In the genomic region with DNA sequence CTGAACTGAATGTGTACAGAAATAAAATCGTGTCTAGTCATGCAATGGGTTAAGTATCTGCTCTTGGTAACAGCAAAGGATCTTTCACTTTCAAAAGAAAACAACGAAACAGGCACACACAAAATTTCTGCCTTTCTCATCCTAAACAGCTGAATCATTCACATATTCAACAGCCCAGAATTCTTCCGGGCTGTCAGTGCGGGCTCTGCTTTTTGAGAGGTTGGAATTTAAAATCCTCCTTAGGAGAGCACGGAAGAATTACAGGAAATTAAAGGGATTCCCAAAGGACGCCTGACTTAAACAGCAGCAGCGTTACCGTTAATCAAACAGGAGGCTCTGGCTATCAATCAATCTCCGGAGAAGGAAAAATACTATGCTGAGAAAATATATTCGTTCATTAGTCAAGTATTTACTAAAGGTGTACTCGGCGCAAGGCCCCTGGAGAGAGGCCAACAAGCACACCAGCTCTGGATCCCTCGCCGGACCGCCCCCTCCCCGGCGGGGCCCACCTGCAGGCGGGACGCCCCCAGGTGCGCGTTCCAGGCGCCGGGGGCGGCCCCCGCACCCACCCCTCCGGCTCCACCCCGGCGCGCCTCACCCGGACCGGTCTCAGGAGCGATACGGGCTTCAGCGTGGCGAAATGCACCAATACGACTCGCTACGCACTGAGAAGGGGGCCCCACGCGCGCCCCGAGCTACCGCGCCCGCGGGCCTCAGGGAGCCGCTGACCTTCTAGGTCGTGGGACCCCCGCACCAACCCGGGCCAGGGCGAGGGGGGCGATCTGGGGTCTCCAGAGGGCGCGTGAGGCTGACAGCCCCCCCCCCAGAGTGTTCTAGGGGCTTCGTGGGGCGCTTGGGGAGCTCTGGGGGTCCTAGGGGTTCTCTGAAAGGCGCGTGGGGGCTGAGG, we compare ENCODE assay signal across 8 cellular contexts. TPM values are rescaled to one million over a fixed set of nuclear protein-coding genes. Genes with fewer than 3 reads are reported as not detected.
DNase-seq lines count a peak whose midpoint lies in the region; ATAC-seq, FAIRE-seq and TF ChIP-seq lines count a peak whose summit lies in the region.

No MANE protein-coding gene starts in this region.

- peaks cover 7% of the 10 kb centered on the region for H3K9me2 ChIP-seq in GM23338 (ENCODE audit: insufficient read depth)

- H3K27me3 Mint-ChIP-seq in Caco-2 (ENCODE audit: insufficient read depth, unreplicated experiment): no peaks in the 10 kb centered on the region
- H3K27me3 Mint-ChIP-seq in GM23338 (ENCODE audit: insufficient read depth, low read depth, poor library complexity): peaks cover 4% of the 10 kb centered on the region
- no peaks in the 10 kb centered on the region for H3K27me3 Mint-ChIP-seq in stimulated activated naive CD8-positive, alpha-beta T cell treated with anti-CD3 and anti-CD28 coated beads, Interleukin-15, Interleukin-2, amounts not matched to agents 100 ng/mL and 50 ng/mL, for 24 hours

- peak overlapping the region; percentile 85 to 91 for H3K9ac ChIP-seq in mucosa of rectum (ENCODE audit: low read depth in 1 of 2, low read length in 2 of 2)

- no peak overlapping the region for H3K27ac ChIP-seq in GM23338 (ENCODE audit: low read depth)
- peak overlapping the region; percentile 54 to 77 for H3K27ac ChIP-seq in mucosa of rectum (ENCODE audit: low read depth in 2 of 2, low read length in 2 of 2)

- H3K36me3 ChIP-seq in Caco-2 (ENCODE audit: control insufficient read depth, insufficient read depth, low read length) (no peaks in the 10 kb centered on the region), GM23338 (ENCODE audit: insufficient read depth) (no peaks in the 10 kb centered on the region), mucosa of rectum (ENCODE audit: control insufficient read depth in 2 of 2, insufficient read depth in 2 of 2, low read length in 2 of 2) (no peaks in the 10 kb centered on the region)

- CTCF ChIA-PET in Caco-2 (lab: Charles Lee): no interaction called here

- H3K36me3 Mint-ChIP-seq in Caco-2 (ENCODE audit: insufficient read depth, unreplicated experiment) (no peaks in the 10 kb centered on the region), GM23338 (ENCODE audit: low read depth) (peaks cover 5% of the 10 kb centered on the region)
- no peaks in the 10 kb centered on the region for H3K36me3 Mint-ChIP-seq in stimulated activated naive CD8-positive, alpha-beta T cell treated with anti-CD3 and anti-CD28 coated beads, Interleukin-15, Interleukin-2, amounts not matched to agents 100 ng/mL and 50 ng/mL, for 24 hours (ENCODE audit: low read depth)

- H3K9me3 Mint-ChIP-seq in Caco-2 (ENCODE audit: unreplicated experiment) (no peaks in the 10 kb centered on the region), GM23338 (peaks cover 4% of the 10 kb centered on the region; the same call in 1 of the 3 replicates)
- no peaks in the 10 kb centered on the region for H3K9me3 Mint-ChIP-seq in stimulated activated naive CD8-positive, alpha-beta T cell treated with anti-CD3 and anti-CD28 coated beads, Interleukin-15, Interleukin-2, amounts not matched to agents 100 ng/mL and 50 ng/mL, for 24 hours

- POLR2A ChIA-PET in Caco-2 (lab: Charles Lee): interaction anchor here (1.0 to 1.3 kb wide), 2 partner anchors 59 to 62 kb away, joined by 3 to 6 read pairs; a partner anchor contains a TSS

- no TSS peak for BruUV-seq in Caco-2 (replicated peaks; lab: Mats Ljungman, UMichigan)

- H3K79me2 ChIP-seq in GM23338 (replicated peaks; ENCODE audit: insufficient read depth): peaks cover 58% of the 10 kb centered on the region

- H3K4me3 Mint-ChIP-seq in Caco-2 (ENCODE audit: unreplicated experiment) (peak overlapping the region; percentile 94), GM23338 (peak overlapping the region; percentile 85)
- peak overlapping the region; percentile 91 for H3K4me3 Mint-ChIP-seq in stimulated activated naive CD8-positive, alpha-beta T cell treated with anti-CD3 and anti-CD28 coated beads, Interleukin-15, Interleukin-2, amounts not matched to agents 100 ng/mL and 50 ng/mL, for 24 hours

- peak overlapping the region; percentile 83 for H3K4me2 ChIP-seq in GM23338

- peak; percentile 12 for ATAC-seq in GM23338

- peak; percentile 45 to 51 for DNase-seq in Caco-2
- peak; percentile 20 for DNase-seq in GM23338 (ENCODE audit: low spot score)
- peak; percentile 39 for DNase-seq in NCI-H345 treated with DMSO at 0.1 percent for 48 hours (lab: John Stamatoyannopoulos, UW; ENCODE audit: unreplicated experiment)
- peak; percentile 68 for DNase-seq in activated CD8-positive, alpha-beta memory T cell treated with anti-CD3 and anti-CD28 coated beads, Interleukin-2, amount 50 U/mL, for 48 hours
- DNase-seq in epithelial cell of esophagus (ENCODE audit: low read depth): peak; percentile 58
- DNase-seq in D721Med (ENCODE audit: insufficient read length, low spot score): no peak

- no peak for FAIRE-seq in D721Med (lab: Jason Lieb, UNC)

- H3K27ac Mint-ChIP-seq in Caco-2 (ENCODE audit: unreplicated experiment) (peak overlapping the region; percentile 67), GM23338 (peak overlapping the region; percentile 66)
- peak overlapping the region; percentile 87 for H3K27ac Mint-ChIP-seq in stimulated activated naive CD8-positive, alpha-beta T cell treated with anti-CD3 and anti-CD28 coated beads, Interleukin-15, Interleukin-2, amounts not matched to agents 100 ng/mL and 50 ng/mL, for 24 hours

- H3K4me1 ChIP-seq in Caco-2: peaks cover 12% of the 10 kb centered on the region
- peaks cover 9% of the 10 kb centered on the region for H3K4me1 ChIP-seq in GM23338 (ENCODE audit: insufficient read depth)
- H3K4me1 ChIP-seq in mucosa of rectum (ENCODE audit: control insufficient read depth in 2 of 2, insufficient read depth in 2 of 2, low read length in 2 of 2): peaks cover 0 to 8% of the 10 kb centered on the region in 2 donors

- H4K20me1 ChIP-seq in GM23338 (replicated peaks; ENCODE audit: insufficient read depth): peaks cover 34% of the 10 kb centered on the region

- H3F3A ChIP-seq in GM23338 (replicated peaks; ENCODE audit: low read depth): no peaks in the 10 kb centered on the region

- H3K27me3 ChIP-seq in Caco-2 (replicated peaks; ENCODE audit: control insufficient read depth, insufficient read depth, low read length) (no peaks in the 10 kb centered on the region), GM23338 (ENCODE audit: insufficient read depth) (no peaks in the 10 kb centered on the region), mucosa of rectum (ENCODE audit: control insufficient read depth in 2 of 2, insufficient read depth in 2 of 2, low read length in 2 of 2) (no peaks in the 10 kb centered on the region)

- intact Hi-C loops in Caco-2 (cut with micrococcal nuclease; ENCODE audit: unreplicated experiment): loop anchor here (5.0 kb wide), 1 partner anchor 58 kb away; a partner anchor contains a TSS

- H3K4me1 Mint-ChIP-seq in Caco-2 (ENCODE audit: low read depth, unreplicated experiment) (peaks cover 5% of the 10 kb centered on the region), GM23338 (peaks cover 21% of the 10 kb centered on the region)
- peaks cover 62% of the 10 kb centered on the region for H3K4me1 Mint-ChIP-seq in stimulated activated naive CD8-positive, alpha-beta T cell treated with anti-CD3 and anti-CD28 coated beads, Interleukin-15, Interleukin-2, amounts not matched to agents 100 ng/mL and 50 ng/mL, for 24 hours (ENCODE audit: low read depth)

- peak overlapping the region; percentile 38; the same call in 1 of the 2 replicates for H2AFZ ChIP-seq in GM23338

- H3K9me3 ChIP-seq in Caco-2 (no peaks in the 10 kb centered on the region), mucosa of rectum (ENCODE audit: control insufficient read depth in 2 of 2, low read length in 2 of 2) (no peaks in the 10 kb centered on the region)

- TF ChIP-seq CTCF in Caco-2 (IDR thresholded peaks at IDR 0.05; ENCODE audit: insufficient read depth in 1 of 2, low read depth in 1 of 2, low read length in 1 of 2, severe bottlenecking in 1 of 2, unreplicated experiment in 1 of 2): no peak
- no peak for TF ChIP-seq CTCF in GM23338 (conservative IDR thresholded peaks at IDR 0.05; ENCODE audit: low read depth in 2 of 2)
- no peak for TF ChIP-seq CTCF in epithelial cell of esophagus (IDR thresholded peaks at IDR 0.05; ENCODE audit: insufficient read depth, low read depth, low read length, missing control alignments)
- TF ChIP-seq CTCF in D721Med (IDR thresholded peaks at IDR 0.05; ENCODE audit: insufficient read depth, missing control alignments): no peak

- peak overlapping the region; percentile 96 for H3K4me3 ChIP-seq in Caco-2 (ENCODE audit: low read depth, low read length)
- peak overlapping the region; percentile 85 for H3K4me3 ChIP-seq in GM23338
- peak overlapping the region; percentile 81 for H3K4me3 ChIP-seq in epithelial cell of esophagus (ENCODE audit: low read length)
- peak overlapping the region; percentile 85 to 86 for H3K4me3 ChIP-seq in mucosa of rectum (ENCODE audit: low read length in 2 of 2)

TF ChIP-seq in GM23338, 12 proteins besides CTCF, POLR2A, EP300 and RAD21 (continues in another document):
- TF ChIP-seq NANOG (IDR thresholded peaks at IDR 0.05; ENCODE audit: borderline replicate concordance) (no peak), STAT1 (IDR thresholded peaks at IDR 0.05; ENCODE audit: unreplicated experiment) (no peak), CREB1 (CRISPR knock-in tag; IDR thresholded peaks at IDR 0.05; ENCODE audit: low read depth) (no peak), ZNF331 (CRISPR knock-in tag; IDR thresholded peaks at IDR 0.05; ENCODE audit: low read depth) (no peak), EZH2 (IDR thresholded peaks at IDR 0.05; ENCODE audit: low read depth, unreplicated experiment) (no peak), ZNF114 (CRISPR knock-in tag; IDR thresholded peaks at IDR 0.05) (no peak), POLR2AphosphoS5 (IDR thresholded peaks at IDR 0.05; ENCODE audit: low read depth) (no peak)

RNA-seq across cellular contexts. Expression of a gene that starts 1.0 kb away (rescaled TPM):
- 9.4 and 10.1 TPM in 2 replicates for total RNA-seq in Caco-2 (2022)
- 12.9 and 18.1 TPM in 2 replicates for total RNA-seq in GM23338 (2014; rRNA removed; shearing (Covaris generic))
- polyA plus RNA-seq in GM23338 (2016; fragmentation: Nextera tagmentation; extraction: Ambion mirVana): 7.3 and 8.1 TPM in 2 replicates

RNA-seq across cellular contexts. Expression of a gene that starts 19.2 kb away (rescaled TPM):
- total RNA-seq in Caco-2 (2022): 0.91 and 0.93 TPM in 2 replicates
- total RNA-seq in GM23338 (2014; rRNA removed; shearing (Covaris generic)): not detected in 2 replicates
- not detected in 2 replicates for polyA plus RNA-seq in GM23338 (2016; fragmentation: Nextera tagmentation; extraction: Ambion mirVana)

RNA-seq across cellular contexts. Expression of a gene that starts 32.4 kb away (rescaled TPM):
- not detected in 2 replicates for total RNA-seq in Caco-2 (2022)
- not detected in 2 replicates for total RNA-seq in GM23338 (2014; rRNA removed; shearing (Covaris generic))
- polyA plus RNA-seq in GM23338 (2016; fragmentation: Nextera tagmentation; extraction: Ambion mirVana): 0.73 TPM in 1 of 2 replicates, not detected in the other

RNA-seq across cellular contexts. Expression of a gene that starts 58.3 kb away (rescaled TPM):
- total RNA-seq in Caco-2 (2022): 18.4 and 20.6 TPM in 2 replicates
- 15.7 and 17.3 TPM in 2 replicates for total RNA-seq in GM23338 (2014; rRNA removed; shearing (Covaris generic))
- 3.7 and 4.2 TPM in 2 replicates for polyA plus RNA-seq in GM23338 (2016; fragmentation: Nextera tagmentation; extraction: Ambion mirVana)
